ENCODE assay signal across 26 cellular contexts in genomic region chr12:104662203-104662602, GRCh38.
DNase-seq lines count a peak whose midpoint lies in the region; ATAC-seq and TF ChIP-seq lines count a peak whose summit lies in the region.
"Had no signal": no experiment of that assay in that cellular context is flagged by ENCODE, and none has a peak within 500 bp of the region (broad histone marks: within the 10 kb centered on the region; RNA-seq: fewer than 3 reads in every experiment).

No MANE protein-coding gene starts in this region.

- no peak for ATAC-seq in mucosa of descending colon
- ATAC-seq: activated T-cell treated with anti-CD3 and anti-CD28 coated beads, Interleukin-2, amount 50 U/mL, for 4 hours; foreskin keratinocyte; sciatic nerve had no signal

- H3K36me3 Mint-ChIP-seq in CD8-positive, alpha-beta memory T cell, result peaks cover 0 to 12% (median 2%) of the 10 kb centered on the region in 3 donors

- DNase-seq in CD8-positive, alpha-beta memory T cell, result no peak
- DNase-seq in NCI-H226 (peak; percentile 34), choroid plexus epithelial cell (ENCODE audit: low read depth) (peak; percentile 46), dorsolateral prefrontal cortex (no peak), NCI-H2081 (lab: John Stamatoyannopoulos, UW) (no peak), mucosa of descending colon (no peak)
- DNase-seq: activated CD4-positive, alpha-beta T cell treated with anti-CD3 and anti-CD28 coated beads for 4 hours; activated CD8-positive, alpha-beta memory T cell treated with anti-CD3 and anti-CD28 coated beads for 24 hours; activated naive CD4-positive, alpha-beta T cell treated with Interleukin-2 at 50 U/mL for 16 hours; activated T-cell treated with anti-CD3 and anti-CD28 coated beads, Interleukin-2, amount 50 U/mL, for 4 hours; anterior cingulate cortex; caudate nucleus; CD4-positive, alpha-beta T cell; foreskin keratinocyte; left ventricle myocardium inferior; NCI-H524; nephron progenitor cell; posterior cingulate gyrus; stimulated activated CD4-positive, alpha-beta T cell treated with anti-CD3 and anti-CD28 coated beads, Interleukin-4, amount 100 ng/mL, for 4 hours; stimulated activated naive CD4-positive, alpha-beta T cell treated with Interleukin-2 at 50 U/mL for 16 hours; T-helper 1 cell; tibial artery had no signal

- H3K27me3 Mint-ChIP-seq in CD8-positive, alpha-beta memory T cell, result no peaks in the 10 kb centered on the region
- H3K27me3 Mint-ChIP-seq: CD4-positive, alpha-beta T cell had no signal

- POLR2A ChIA-PET in CD8-positive, alpha-beta memory T cell (lab: Charles Lee), result interaction anchor here (0.6 kb wide), 1 partner anchor 121 kb away, joined by 3 read pairs; no protein-coding TSS in a partner anchor

- intact Hi-C loops in dorsolateral prefrontal cortex (cut with DNase I) (loop anchor here in 1 of 2 donors (10.0 kb wide), 2 partner anchors 393 to 527 kb away; partner anchors contain the start of gene NFYB), mucosa of descending colon (cut with DNase I, micrococcal nuclease) (no loop called here)

- H3K9me3 Mint-ChIP-seq in CD8-positive, alpha-beta memory T cell, result no peaks in the 10 kb centered on the region
- H3K9me3 Mint-ChIP-seq: activated T-cell treated with anti-CD3 and anti-CD28 coated beads, Interleukin-2, amount 50 U/mL, for 4 hours; CD4-positive, alpha-beta T cell; nephron progenitor cell had no signal

- H3K4me1 ChIP-seq in CD8-positive, alpha-beta memory T cell (ENCODE audit: insufficient read depth, low read length), result peaks cover 2% of the 10 kb centered on the region
- H3K4me1 ChIP-seq in neutrophil (ENCODE audit: control insufficient read depth in 1 of 2, insufficient read depth in 1 of 2, low read depth in 1 of 2, low read length in 1 of 2), result peaks cover 13 to 22% of the 10 kb centered on the region in 2 experiments
- H3K4me1 ChIP-seq in mucosa of descending colon (ENCODE audit: low read depth), result no peaks in the 10 kb centered on the region
- H3K4me1 ChIP-seq: foreskin keratinocyte, tibial artery had no signal

- no peaks in the 10 kb centered on the region for H3K9me3 ChIP-seq in CD8-positive, alpha-beta memory T cell (ENCODE audit: low read length)
- H3K9me3 ChIP-seq in neutrophil (no peaks in the 10 kb centered on the region), mucosa of descending colon (no peaks in the 10 kb centered on the region)
- H3K9me3 ChIP-seq: left ventricle myocardium inferior, tibial artery had no signal

- peaks cover 49 to 80% (median 79%) of the 10 kb centered on the region in 3 donors for H3K4me1 Mint-ChIP-seq in CD8-positive, alpha-beta memory T cell

- no peak overlapping the region for H3K4me3 Mint-ChIP-seq in CD8-positive, alpha-beta memory T cell
- H3K4me3 Mint-ChIP-seq: activated T-cell treated with anti-CD3 and anti-CD28 coated beads, Interleukin-2, amount 50 U/mL, for 4 hours; CD4-positive, alpha-beta T cell; nephron progenitor cell had no signal

- H3K27ac ChIP-seq in CD8-positive, alpha-beta memory T cell (ENCODE audit: low read depth, low read length), result no peak overlapping the region
- H3K27ac ChIP-seq in neutrophil (peak overlapping the region; percentile 48), dorsolateral prefrontal cortex (no peak overlapping the region)
- H3K27ac ChIP-seq: epithelial cell of prostate, foreskin keratinocyte, KMS-11, left ventricle myocardium inferior, tibial artery had no signal

- no peak for TF ChIP-seq CTCF in choroid plexus epithelial cell (conservative IDR thresholded peaks at IDR 0.05; ENCODE audit: low read depth, low read length)
- TF ChIP-seq CTCF in neutrophil (IDR thresholded peaks at IDR 0.05), result no peak
- no peak for TF ChIP-seq CTCF in dorsolateral prefrontal cortex (IDR thresholded peaks at IDR 0.05 in 54 of 56, conservative IDR thresholded peaks at IDR 0.05 in 2 of 56; ENCODE audit: low read depth in 1 of 56, partially characterized antibody in 56 of 56)
- no peak for TF ChIP-seq CTCF in mucosa of descending colon (IDR thresholded peaks at IDR 0.05)

- no peaks in the 10 kb centered on the region for H3K36me3 ChIP-seq in CD8-positive, alpha-beta memory T cell (ENCODE audit: insufficient read depth, low read length)
- H3K36me3 ChIP-seq in neutrophil (no peaks in the 10 kb centered on the region), mucosa of descending colon (ENCODE audit: low read depth) (no peaks in the 10 kb centered on the region)
- H3K36me3 ChIP-seq: left ventricle myocardium inferior, tibial artery had no signal

- CTCF ChIA-PET in CD8-positive, alpha-beta memory T cell (lab: Charles Lee), result no interaction called here

- no peak overlapping the region for H3K4me3 ChIP-seq in CD8-positive, alpha-beta memory T cell (ENCODE audit: low read length)
- H3K4me3 ChIP-seq in choroid plexus epithelial cell (ENCODE audit: low read depth, low read length), result no peak overlapping the region
- no peak overlapping the region for H3K4me3 ChIP-seq in neutrophil (ENCODE audit: low read depth in 1 of 2, low read length in 1 of 2)
- no peak overlapping the region for H3K4me3 ChIP-seq in dorsolateral prefrontal cortex
- no peak overlapping the region for H3K4me3 ChIP-seq in mucosa of descending colon
- H3K4me3 ChIP-seq: left ventricle myocardium inferior, tibial artery had no signal

- no peaks in the 10 kb centered on the region for H3K27me3 ChIP-seq in CD8-positive, alpha-beta memory T cell (ENCODE audit: insufficient read depth, low read length, poor library complexity, severe bottlenecking)
- H3K27me3 ChIP-seq in neutrophil (no peaks in the 10 kb centered on the region), dorsolateral prefrontal cortex (no peaks in the 10 kb centered on the region)
- H3K27me3 ChIP-seq: foreskin keratinocyte, tibial artery had no signal

- peak overlapping the region in 6 of 8 donors; percentile 22 to 88 (median 36) for H3K27ac Mint-ChIP-seq in CD8-positive, alpha-beta memory T cell
- H3K27ac Mint-ChIP-seq: CD4-positive, alpha-beta T cell; nephron progenitor cell had no signal

Comparison
In these comparisons a context has a peak if more than half of its experiments do, and no peak if none do; other contexts are left out.
1. DNase-seq: peak in NCI-H226 (single experiment) and choroid plexus epithelial cell (single experiment); none in CD8-positive, alpha-beta memory T cell (0 of 5), dorsolateral prefrontal cortex (0 of 10), NCI-H2081 (0 of 2) and mucosa of descending colon (0 of 3).